In the genomic region with DNA sequence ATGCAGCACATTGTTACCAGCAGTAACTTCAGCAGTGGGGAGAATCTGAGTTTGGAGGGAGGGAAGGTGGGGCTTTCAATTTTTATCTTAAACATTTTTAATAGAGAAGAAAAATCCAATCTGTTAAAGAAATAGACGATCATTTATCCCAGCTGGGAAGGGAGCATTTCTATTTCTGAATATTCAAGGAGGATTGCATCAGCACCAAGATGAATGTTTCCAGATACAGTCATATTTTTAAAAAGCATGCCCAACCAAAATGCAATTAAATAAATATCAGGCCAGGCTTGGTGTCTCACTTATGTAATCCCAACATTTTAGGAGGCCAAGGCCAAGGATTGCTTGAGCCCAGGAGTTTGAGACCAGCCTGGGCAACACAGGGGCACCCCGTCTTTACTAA, we compare ENCODE assay signal across 2 cellular contexts.
A peak's percentile ranks its signal among the peaks of the same experiment; 100 is the strongest.
TF ChIP-seq lines count a peak whose summit lies in the region.

No MANE protein-coding gene starts in this region.

TF ChIP-seq in IMR-90, 13 proteins besides CTCF, POLR2A, EP300 and RAD21:
- peak; percentile 63 for TF ChIP-seq CEBPB (IDR thresholded peaks at IDR 0.05; ENCODE audit: low read depth, low read length)
- TF ChIP-seq RFX5 (IDR thresholded peaks at IDR 0.05; ENCODE audit: low read depth, low read length), result no peak

TF ChIP-seq in HEK293T, 16 proteins besides CTCF, POLR2A, EP300 and RAD21:
- TF ChIP-seq ARNT (IDR thresholded peaks at IDR 0.05), result no peak
- TF ChIP-seq FOXK2 (IDR thresholded peaks at IDR 0.05), result no peak
- no peak for TF ChIP-seq ELF4 (IDR thresholded peaks at IDR 0.05)
- no peak for TF ChIP-seq BHLHE40 (IDR thresholded peaks at IDR 0.05; ENCODE audit: borderline replicate concordance)
- TF ChIP-seq LEF1 (IDR thresholded peaks at IDR 0.05; ENCODE audit: borderline replicate concordance), result no peak
- TF ChIP-seq FOXA1 (IDR thresholded peaks at IDR 0.05), result no peak
- TF ChIP-seq PKNOX1 (IDR thresholded peaks at IDR 0.05), result no peak
- no peak for TF ChIP-seq TARDBP (IDR thresholded peaks at IDR 0.05)
- TF ChIP-seq SP1 (IDR thresholded peaks at IDR 0.05), result no peak
- no peak for TF ChIP-seq L3MBTL2 (conservative IDR thresholded peaks at IDR 0.05)
- no peak for TF ChIP-seq ZNF384 (IDR thresholded peaks at IDR 0.05)
- TF ChIP-seq NFRKB (IDR thresholded peaks at IDR 0.05), result no peak
- TF ChIP-seq FOXM1 (IDR thresholded peaks at IDR 0.05; ENCODE audit: borderline replicate concordance), result no peak
TF ChIP-seq in HEK293T: peak in this region for 0.
